In genomic region chr5:137566118-137566541, GRCh38 we compare ENCODE assay signal across 26 cellular contexts.
DNase-seq lines count a peak whose midpoint lies in the region; ATAC-seq, FAIRE-seq and TF ChIP-seq lines count a peak whose summit lies in the region.
"Had no signal": no experiment of that assay in that cellular context is flagged by ENCODE, and none has a peak within 500 bp of the region (broad histone marks: within the 10 kb centered on the region; RNA-seq: fewer than 3 reads in every experiment).

No MANE protein-coding gene starts in this region.

- TF ChIP-seq RAD21 in IMR-90 (IDR thresholded peaks at IDR 0.05; ENCODE audit: low read length) = no peak

- H3K4me3 ChIP-seq in BE2C (ENCODE audit: low read depth, low read length) (no peak overlapping the region), IMR-90 (ENCODE audit: insufficient read depth, low read depth, low read length) (no peak overlapping the region), neural progenitor cell (no peak overlapping the region), suprapubic skin (no peak overlapping the region)
- no peak overlapping the region for H3K4me3 ChIP-seq in effector memory CD4-positive, alpha-beta T cell (ENCODE audit: insufficient read depth, low read depth, low read length, poor library complexity, severe bottlenecking)
- H3K4me3 ChIP-seq: cardiac muscle cell, esophagus squamous epithelium, lower lobe of right lung, skin epidermis had no signal

- H2BK15ac ChIP-seq in IMR-90 (ENCODE audit: low read depth, low read length) = no peak overlapping the region

- H3K27me3 ChIP-seq in BE2C (no peaks in the 10 kb centered on the region), IMR-90 (ENCODE audit: control insufficient read depth, insufficient read depth, low read length) (no peaks in the 10 kb centered on the region), neural progenitor cell (no peaks in the 10 kb centered on the region), suprapubic skin (peaks cover 5% of the 10 kb centered on the region)
- no peaks in the 10 kb centered on the region for H3K27me3 ChIP-seq in effector memory CD4-positive, alpha-beta T cell (replicated peaks; ENCODE audit: control insufficient read depth, insufficient read depth, low read length, poor library complexity, severe bottlenecking)
- H3K27me3 ChIP-seq: cardiac muscle cell had no signal

- no peak overlapping the region for H3K4ac ChIP-seq in IMR-90 (ENCODE audit: low read depth, low read length)

- H3K9ac ChIP-seq in IMR-90 (ENCODE audit: low read depth, low read length) = no peak overlapping the region
- no peak overlapping the region for H3K9ac ChIP-seq in neural progenitor cell
- H3K9ac ChIP-seq: parathyroid adenoma had no signal

- no peak overlapping the region for H2AFZ ChIP-seq in IMR-90 (replicated peaks; ENCODE audit: low read length, poor library complexity)
- no peak overlapping the region for H2AFZ ChIP-seq in neural progenitor cell (replicated peaks)
- H2AFZ ChIP-seq: parathyroid adenoma had no signal

- no peak for TF ChIP-seq CTCF in BE2C (IDR thresholded peaks at IDR 0.05; ENCODE audit: low read depth, low read length)
- TF ChIP-seq CTCF in IMR-90 (conservative IDR thresholded peaks at IDR 0.05; ENCODE audit: low read depth, low read length) = no peak
- no peak for TF ChIP-seq CTCF in neural progenitor cell (IDR thresholded peaks at IDR 0.05)
- TF ChIP-seq CTCF in suprapubic skin (IDR thresholded peaks at IDR 0.05) = no peak

- no peak for TF ChIP-seq EP300 in suprapubic skin (IDR thresholded peaks at IDR 0.05)

- WGBS in IMR-90 (ENCODE audit: extremely low coverage in 2 of 2, insufficient read length in 1 of 2), 2 experiments = 44% methylated on average over 2 of the region's 2 CpGs; no CpG with 5 or more reads in 1 of the 2 experiments
- WGBS in suprapubic skin = 81% methylated on average over 2 of the region's 2 CpGs

- peak overlapping the region; percentile 10 for H3K27ac Mint-ChIP-seq in dendritic cell treated with granulocyte-macrophage colony-stimulating factor and Interleukin-4, amounts not matched to agents 40 ng/mL and 50 ng/mL, for 4 days
- peak overlapping the region; percentile 13 for H3K27ac Mint-ChIP-seq in neural progenitor cell
- H3K27ac Mint-ChIP-seq: activated naive CD4-positive, alpha-beta T cell treated with anti-CD3 and anti-CD28 coated beads, Interleukin-2, amount 50 U/mL, for 72 hours; activated T-helper 1 cell treated with anti-CD3 and anti-CD28 coated beads, Interleukin-12 subunit alpha, Interleukin-12 subunit beta, Interleukin-2, Interleukin-4 antibody, amounts not matched to agents 30 ng/mL and 10 ng/mL and 1 ng/mL, durations not matched to agents 14 hours and 24 hours and 36 hours; T-cell had no signal

- no peak overlapping the region for H3K56ac ChIP-seq in IMR-90 (ENCODE audit: extremely low read depth, insufficient read depth, low read length)

- in situ Hi-C loops in IMR-90 (cut with MboI; ENCODE audit: low sequenced_read_pairs) = no loop called here

- H3K79me2 ChIP-seq in neural progenitor cell (ENCODE audit: low read depth) = no peaks in the 10 kb centered on the region
- H3K79me2 ChIP-seq: parathyroid adenoma had no signal

- H4K20me1 ChIP-seq in IMR-90 (ENCODE audit: insufficient read depth, low read length) = no peaks in the 10 kb centered on the region
- no peaks in the 10 kb centered on the region for H4K20me1 ChIP-seq in neural progenitor cell (ENCODE audit: low read depth)

- H3K9me3 Mint-ChIP-seq in dendritic cell treated with granulocyte-macrophage colony-stimulating factor and Interleukin-4, amounts not matched to agents 40 ng/mL and 50 ng/mL, for 4 days = no peaks in the 10 kb centered on the region
- no peaks in the 10 kb centered on the region for H3K9me3 Mint-ChIP-seq in neural progenitor cell
- H3K9me3 Mint-ChIP-seq: activated naive CD4-positive, alpha-beta T cell treated with anti-CD3 and anti-CD28 coated beads, Interleukin-2, amount 50 U/mL, for 72 hours; activated T-helper 1 cell treated with anti-CD3 and anti-CD28 coated beads, Interleukin-12 subunit alpha, Interleukin-12 subunit beta, Interleukin-2, Interleukin-4 antibody, amounts not matched to agents 30 ng/mL and 10 ng/mL and 1 ng/mL, durations not matched to agents 14 hours and 24 hours and 36 hours; T-cell had no signal

- TF ChIP-seq POLR2A in IMR-90 (IDR thresholded peaks at IDR 0.05; ENCODE audit: low read depth, low read length) = no peak
- no peak for TF ChIP-seq POLR2A in suprapubic skin (IDR thresholded peaks at IDR 0.05)

- H3K79me1 ChIP-seq in IMR-90 (ENCODE audit: low read depth in 1 of 2, low read length in 2 of 2) = no peaks in the 10 kb centered on the region

- no peak overlapping the region for H3K14ac ChIP-seq in IMR-90 (replicated peaks; ENCODE audit: low read depth, low read length)

- no peak overlapping the region for H4K8ac ChIP-seq in IMR-90 (ENCODE audit: low read depth in 2 of 2, low read length in 2 of 2)

- H3K27me3 Mint-ChIP-seq in dendritic cell treated with granulocyte-macrophage colony-stimulating factor and Interleukin-4, amounts not matched to agents 40 ng/mL and 50 ng/mL, for 4 days = peaks cover 3% of the 10 kb centered on the region
- H3K27me3 Mint-ChIP-seq in neural progenitor cell (ENCODE audit: insufficient read depth, low read depth) = peaks cover 11% of the 10 kb centered on the region

- intact Hi-C loops in IMR-90 (cut with micrococcal nuclease) = no loop called here
- intact Hi-C loops in dendritic cell treated with granulocyte-macrophage colony-stimulating factor and Interleukin-4, amounts not matched to agents 40 ng/mL and 50 ng/mL, for 4 days (cut with micrococcal nuclease) = no loop called here

- H3K36me3 ChIP-seq in BE2C (no peaks in the 10 kb centered on the region), IMR-90 (ENCODE audit: control insufficient read depth, insufficient read depth, low read length) (no peaks in the 10 kb centered on the region), neural progenitor cell (no peaks in the 10 kb centered on the region), suprapubic skin (no peaks in the 10 kb centered on the region)
- H3K36me3 ChIP-seq in effector memory CD4-positive, alpha-beta T cell (ENCODE audit: control insufficient read depth, insufficient read depth, low read length) = no peaks in the 10 kb centered on the region
- H3K36me3 ChIP-seq: cardiac muscle cell, esophagus squamous epithelium, lower lobe of right lung had no signal

- CTCF ChIA-PET in IMR-90 (lab: Yijun Ruan, JAX) = no interaction called here

- BruUV-seq in IMR-90 (replicated peaks; lab: Mats Ljungman, UMichigan) = no TSS peak

- H2BK20ac ChIP-seq in IMR-90 (ENCODE audit: low read depth, low read length) = no peak overlapping the region

- no peak overlapping the region for H2BK5ac ChIP-seq in IMR-90 (ENCODE audit: low read depth, low read length, poor library complexity, severe bottlenecking)

- H3K9me3 ChIP-seq in BE2C (no peaks in the 10 kb centered on the region), IMR-90 (ENCODE audit: control insufficient read depth, insufficient read depth, low read length) (no peaks in the 10 kb centered on the region; the same call in 1 of the 2 replicates), neural progenitor cell (ENCODE audit: low read depth) (no peaks in the 10 kb centered on the region), suprapubic skin (no peaks in the 10 kb centered on the region)
- H3K9me3 ChIP-seq in effector memory CD4-positive, alpha-beta T cell (ENCODE audit: control insufficient read depth, low read length) = no peaks in the 10 kb centered on the region
- H3K9me3 ChIP-seq: esophagus squamous epithelium, lower lobe of right lung had no signal

- H3K4me1 Mint-ChIP-seq in dendritic cell treated with granulocyte-macrophage colony-stimulating factor and Interleukin-4, amounts not matched to agents 40 ng/mL and 50 ng/mL, for 4 days (ENCODE audit: low read depth) = peaks cover 51% of the 10 kb centered on the region
- H3K4me1 Mint-ChIP-seq in neural progenitor cell = peaks cover 63% of the 10 kb centered on the region

- H3K4me3 Mint-ChIP-seq in dendritic cell treated with granulocyte-macrophage colony-stimulating factor and Interleukin-4, amounts not matched to agents 40 ng/mL and 50 ng/mL, for 4 days = no peak overlapping the region
- no peak overlapping the region for H3K4me3 Mint-ChIP-seq in neural progenitor cell
- H3K4me3 Mint-ChIP-seq: activated T-helper 1 cell treated with anti-CD3 and anti-CD28 coated beads, Interleukin-12 subunit alpha, Interleukin-12 subunit beta, Interleukin-2, Interleukin-4 antibody, amounts not matched to agents 30 ng/mL and 10 ng/mL and 1 ng/mL, durations not matched to agents 14 hours and 24 hours and 36 hours; T-cell had no signal

- H2AK9ac ChIP-seq in IMR-90 (replicated peaks; ENCODE audit: low read depth, low read length, poor library complexity) = no peak overlapping the region

- FAIRE-seq in HTR-8/SVneo (lab: Jason Lieb, UNC) = no peak
- FAIRE-seq: urothelium cell line had no signal

- H2AK5ac ChIP-seq in IMR-90 (ENCODE audit: low read depth, low read length) = no peak overlapping the region

- DNase-seq in BE2C (peak; percentile 32), IMR-90 (peak; percentile 7), neural progenitor cell (ENCODE audit: low spot score) (no peak), HTR-8/SVneo (ENCODE audit: insufficient read length, low spot score) (no peak), GM19240 (ENCODE audit: insufficient read length, low spot score) (no peak), suprapubic skin (ENCODE audit: low spot score in 2 of 2) (no peak)
- DNase-seq in effector memory CD4-positive, alpha-beta T cell = no peak
- DNase-seq: ACHN; activated CD4-positive, alpha-beta T cell treated with anti-CD3 and anti-CD28 coated beads for 4 hours; DMS153; esophagus squamous epithelium; glutamatergic neuron; lower lobe of right lung; NCI-H2029 treated with DMSO at 0.1 percent for 48 hours; NCI-H510A; NK-92 treated with Interleukin-12 subunit alpha and Interleukin-12 subunit beta, amount 100 ng/mL, for 24 hours; RPMI8226; stimulated activated CD4-positive, alpha-beta T cell treated with anti-CD3 and anti-CD28 coated beads, Interleukin-4, amount 100 ng/mL, for 1 hour; T-cell had no signal

- H3K27ac ChIP-seq in IMR-90 (ENCODE audit: insufficient read depth, low read length) = no peak overlapping the region
- no peak overlapping the region for H3K27ac ChIP-seq in neural progenitor cell
- H3K27ac ChIP-seq in effector memory CD4-positive, alpha-beta T cell (ENCODE audit: insufficient read depth, low read length, poor library complexity, severe bottlenecking) = no peak overlapping the region
- no peak overlapping the region for H3K27ac ChIP-seq in suprapubic skin
- H3K27ac ChIP-seq: esophagus squamous epithelium, lower lobe of right lung, parathyroid adenoma, skin epidermis had no signal

- no peak overlapping the region for H2BK120ac ChIP-seq in IMR-90 (ENCODE audit: low read depth, low read length)

- no peak overlapping the region for H4K5ac ChIP-seq in IMR-90 (ENCODE audit: low read depth, low read length)

- peaks cover 6% of the 10 kb centered on the region for H3F3A ChIP-seq in neural progenitor cell (ENCODE audit: low read depth)

- dilution Hi-C loops in IMR-90 (cut with HindIII; ENCODE audit: low sequenced_read_pairs, unreplicated experiment) = no loop called here

- no peak overlapping the region for H3K23ac ChIP-seq in IMR-90 (ENCODE audit: low read depth, low read length)

- no peak overlapping the region for H4K91ac ChIP-seq in IMR-90 (ENCODE audit: insufficient read depth, low read depth, low read length)

- H3K9me1 ChIP-seq in IMR-90 (ENCODE audit: insufficient read depth, low read length) = no peaks in the 10 kb centered on the region

- no peak overlapping the region for H3K4me2 ChIP-seq in IMR-90 (ENCODE audit: low read depth, low read length)
- H3K4me2 ChIP-seq in neural progenitor cell = no peak overlapping the region

- H3K4me1 ChIP-seq in BE2C = peaks cover 34% of the 10 kb centered on the region
- peaks cover 3% of the 10 kb centered on the region for H3K4me1 ChIP-seq in IMR-90 (ENCODE audit: control insufficient read depth, insufficient read depth, low read length)
- peaks cover 18% of the 10 kb centered on the region for H3K4me1 ChIP-seq in neural progenitor cell
- no peaks in the 10 kb centered on the region for H3K4me1 ChIP-seq in effector memory CD4-positive, alpha-beta T cell (ENCODE audit: control insufficient read depth, insufficient read depth, low read length, poor library complexity, severe bottlenecking)
- peaks cover 23% of the 10 kb centered on the region for H3K4me1 ChIP-seq in suprapubic skin
- H3K4me1 ChIP-seq: parathyroid adenoma had no signal

- POLR2A ChIA-PET in IMR-90 (lab: Charles Lee; ENCODE audit: unreplicated experiment) = no interaction called here

- ATAC-seq in IMR-90 (ENCODE audit: low read depth) = no peak; the same call in 1 of the 2 replicates
- ATAC-seq: activated naive CD4-positive, alpha-beta T cell treated with anti-CD3 and anti-CD28 coated beads, Interleukin-2, amount 50 U/mL, for 72 hours; lower lobe of right lung; T-cell had no signal

- no peaks in the 10 kb centered on the region for H3K36me3 Mint-ChIP-seq in dendritic cell treated with granulocyte-macrophage colony-stimulating factor and Interleukin-4, amounts not matched to agents 40 ng/mL and 50 ng/mL, for 4 days (ENCODE audit: low read depth)
- H3K36me3 Mint-ChIP-seq in neural progenitor cell = no peaks in the 10 kb centered on the region
- H3K36me3 Mint-ChIP-seq: activated naive CD4-positive, alpha-beta T cell treated with anti-CD3 and anti-CD28 coated beads, Interleukin-2, amount 50 U/mL, for 72 hours; T-cell had no signal

- no peak overlapping the region for H3K18ac ChIP-seq in IMR-90 (ENCODE audit: low read depth, low read length)

Comparison
In these comparisons a context has a peak if more than half of its experiments do, and no peak if none do; other contexts are left out.
1. DNase-seq: peak in BE2C (single experiment) and IMR-90 (single experiment); none in neural progenitor cell (single experiment), effector memory CD4-positive, alpha-beta T cell (0 of 3), HTR-8/SVneo (single experiment), GM19240 (single experiment) and suprapubic skin (0 of 2).